In the genomic region with DNA sequence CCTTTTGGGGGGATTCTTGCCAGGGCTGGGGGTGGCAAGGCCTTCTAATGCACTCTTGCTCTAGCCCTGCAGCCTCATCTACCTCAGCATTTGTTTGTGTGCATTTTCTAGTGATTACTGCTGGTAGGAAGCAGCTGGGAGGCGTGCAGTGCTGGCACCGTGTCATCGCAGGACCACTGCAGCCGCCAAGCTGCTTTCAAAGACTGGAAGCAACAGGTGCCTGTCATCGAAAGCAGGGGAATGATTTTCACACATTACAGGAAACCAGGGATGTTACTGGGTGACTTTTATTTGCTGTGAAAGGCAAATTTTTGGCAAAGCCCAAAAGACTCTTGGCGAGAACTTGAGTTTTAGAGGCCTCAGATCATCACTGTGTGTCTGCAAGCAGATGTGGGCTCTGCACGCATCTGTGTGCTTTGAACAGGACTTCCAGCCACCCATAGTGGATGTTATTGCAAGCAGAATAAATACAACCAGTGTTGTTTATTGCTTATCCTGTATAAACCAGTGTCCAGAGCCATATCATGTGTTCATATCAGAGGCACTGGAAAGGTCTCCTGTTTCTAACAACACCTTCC, we compare ENCODE assay signal across 21 cellular contexts.
DNase-seq lines count a peak whose midpoint lies in the region; ATAC-seq and TF ChIP-seq lines count a peak whose summit lies in the region.
"Had no signal": no experiment of that assay in that cellular context is flagged by ENCODE, and none has a peak within 500 bp of the region (broad histone marks: within the 10 kb centered on the region; RNA-seq: fewer than 3 reads in every experiment).

No MANE protein-coding gene starts in this region.

- H3K4me2 ChIP-seq in BLaER1, result peak overlapping the region; percentile 65

- H3K27me3 Mint-ChIP-seq in neural crest cell (ENCODE audit: low read depth), result no peaks in the 10 kb centered on the region

- H3K36me3 Mint-ChIP-seq in neural crest cell (ENCODE audit: low read depth), result no peaks in the 10 kb centered on the region

- no peak for TF ChIP-seq EP300 in upper lobe of left lung (IDR thresholded peaks at IDR 0.05)

- WGBS in upper lobe of left lung, 2 donors, result 71 to 86% methylated on average over 1 to 7 of the region's 7 CpGs

- peak overlapping the region; percentile 53 for H3K27ac Mint-ChIP-seq in neural crest cell (ENCODE audit: unreplicated experiment)
- H3K27ac Mint-ChIP-seq: CD8-positive, alpha-beta T cell; HFFc6 had no signal

- TF ChIP-seq POLR2A in upper lobe of left lung (IDR thresholded peaks at IDR 0.05), result no peak

- peaks cover 8% of the 10 kb centered on the region for H3K4me1 Mint-ChIP-seq in neural crest cell

- no peak for ATAC-seq in upper lobe of left lung (ENCODE audit: low FRiP score in 2 of 2)
- no peak for ATAC-seq in GM19452 (IDR thresholded peaks at IDR 0.05; ENCODE audit: unreplicated experiment)
- ATAC-seq: CD8-positive, alpha-beta T cell; GM12878 had no signal

- H3K9me3 ChIP-seq in BLaER1, result no peaks in the 10 kb centered on the region
- no peaks in the 10 kb centered on the region for H3K9me3 ChIP-seq in HEK293 (ENCODE audit: control insufficient read depth, insufficient read depth, low read depth, low read length)
- no peaks in the 10 kb centered on the region for H3K9me3 ChIP-seq in SJCRH30 (replicated peaks)
- H3K9me3 ChIP-seq in upper lobe of left lung, result no peaks in the 10 kb centered on the region
- H3K9me3 ChIP-seq: BE2C, MG63, SJSA1 had no signal

- H3K9ac ChIP-seq in BLaER1, result peak overlapping the region; percentile 25; the same call in 1 of the 2 replicates

- H3K4me3 ChIP-seq in BLaER1, result no peak overlapping the region
- H3K4me3 ChIP-seq in HEK293 (ENCODE audit: low read depth, low read length), result no peak overlapping the region
- no peak overlapping the region for H3K4me3 ChIP-seq in SJCRH30
- H3K4me3 ChIP-seq in upper lobe of left lung, result no peak overlapping the region
- H3K4me3 ChIP-seq: GM12878, MG63, SJSA1 had no signal

- H3K4me1 ChIP-seq in BLaER1 (peaks cover 61% of the 10 kb centered on the region), HEK293 (ENCODE audit: control insufficient read depth, insufficient read depth, low read length) (no peaks in the 10 kb centered on the region), SJCRH30 (peaks cover 39% of the 10 kb centered on the region), upper lobe of left lung (peaks cover 3 to 13% (median 9%) of the 10 kb centered on the region in 4 donors)

- no peaks in the 10 kb centered on the region for H3K27me3 ChIP-seq in BLaER1
- no peaks in the 10 kb centered on the region for H3K27me3 ChIP-seq in SJCRH30
- no peaks in the 10 kb centered on the region for H3K27me3 ChIP-seq in upper lobe of left lung
- H3K27me3 ChIP-seq: BE2C, MG63, SJSA1 had no signal

- no peak overlapping the region for H3K4me3 Mint-ChIP-seq in neural crest cell
- H3K4me3 Mint-ChIP-seq: CD8-positive, alpha-beta T cell; HFFc6 had no signal

- POLR2A ChIA-PET in HEK293 (lab: Yijun Ruan, JAX), result no interaction called here

- no peaks in the 10 kb centered on the region for H3K9me3 Mint-ChIP-seq in neural crest cell
- H3K9me3 Mint-ChIP-seq: CD8-positive, alpha-beta T cell had no signal

- CTCF ChIA-PET in HEK293 (lab: Yijun Ruan, JAX), result interaction anchor here (1.0 kb wide), 1 partner anchor 317 kb away, joined by 3 read pairs; no protein-coding TSS in a partner anchor

- TF ChIP-seq CTCF in HEK293 (tag by site-specific recombination; IDR thresholded peaks at IDR 0.05) (no peak), neural crest cell (conservative IDR thresholded peaks at IDR 0.05) (no peak), upper lobe of left lung (IDR thresholded peaks at IDR 0.05) (no peak)

- DNase-seq in SJCRH30, result peak; percentile 86 to 92
- no peak for DNase-seq in neural crest cell (ENCODE audit: low read depth, low spot score)
- no peak for DNase-seq in upper lobe of left lung
- no peak for DNase-seq in GM19240 (ENCODE audit: insufficient read length, low spot score)
- no peak for DNase-seq in central memory CD4-positive, alpha-beta T cell
- DNase-seq: BE2C; CD8-positive, alpha-beta T cell; DMS79; HFFc6; MG63; NCI-H1105 treated with DMSO at 0.1 percent for 48 hours; NCI-H187; NCI-H226; NCI-H526 treated with DMSO at 0.1 percent for 48 hours; NK-92 treated with Interleukin-12 subunit alpha and Interleukin-12 subunit beta, amount 100 ng/mL, for 24 hours; OCI-M1 had no signal

- H3K36me3 ChIP-seq in BLaER1 (peaks cover 28% of the 10 kb centered on the region), HEK293 (ENCODE audit: control insufficient read depth in 2 of 2, insufficient read depth in 1 of 2, low read length in 2 of 2) (no peaks in the 10 kb centered on the region), SJCRH30 (no peaks in the 10 kb centered on the region), upper lobe of left lung (peaks cover 0 to 14% (median 0%) of the 10 kb centered on the region in 4 donors)
- H3K36me3 ChIP-seq: BE2C, MG63, SJSA1 had no signal

- H3K27ac ChIP-seq in BLaER1 (peak overlapping the region; percentile 14; the same call in 1 of the 2 replicates), HEK293 (ENCODE audit: extremely low read depth, low read depth, low read length) (no peak overlapping the region), SJCRH30 (peak overlapping the region; percentile 29), upper lobe of left lung (no peak overlapping the region)
- H3K27ac ChIP-seq: SJSA1 had no signal

- H4K20me1 ChIP-seq in BLaER1, result no peaks in the 10 kb centered on the region

TF ChIP-seq in HEK293, 187 proteins besides CTCF, POLR2A, EP300 and RAD21:
- TF ChIP-seq SCRT1 (tag by site-specific recombination; IDR thresholded peaks at IDR 0.05; ENCODE audit: borderline replicate concordance), result 0 out of 2 replicates have a peak, but pooled peaks have one; percentile 38
- TF ChIP-seq OVOL3 (tag by site-specific recombination; IDR thresholded peaks at IDR 0.05), result no peak
- TF ChIP-seq ZNF747 (tag by site-specific recombination; IDR thresholded peaks at IDR 0.05), result no peak
- TF ChIP-seq ZNF621 (tag by site-specific recombination; IDR thresholded peaks at IDR 0.05), result no peak
- TF ChIP-seq ZNF335 (tag by site-specific recombination; conservative IDR thresholded peaks at IDR 0.05), result no peak
- TF ChIP-seq SCRT2 (tag by site-specific recombination; IDR thresholded peaks at IDR 0.05), result peak; percentile 84
- no peak for TF ChIP-seq ZEB2 (tag by site-specific recombination; IDR thresholded peaks at IDR 0.05)
- TF ChIP-seq YY1 (tag by site-specific recombination; IDR thresholded peaks at IDR 0.05), result no peak

Comparison
In these comparisons a context has a peak if more than half of its experiments do, and no peak if none do; other contexts are left out.
1. H3K27ac ChIP-seq: peak in BLaER1 (single experiment) and SJCRH30 (single experiment); none in HEK293 (single experiment) and upper lobe of left lung (0 of 4).
2. DNase-seq: peak in SJCRH30 (2 of 2); none in neural crest cell (single experiment), upper lobe of left lung (0 of 2), GM19240 (single experiment) and central memory CD4-positive, alpha-beta T cell (single experiment).